Comparison of ENCODE assay signal across 8 cellular contexts in the genomic region with DNA sequence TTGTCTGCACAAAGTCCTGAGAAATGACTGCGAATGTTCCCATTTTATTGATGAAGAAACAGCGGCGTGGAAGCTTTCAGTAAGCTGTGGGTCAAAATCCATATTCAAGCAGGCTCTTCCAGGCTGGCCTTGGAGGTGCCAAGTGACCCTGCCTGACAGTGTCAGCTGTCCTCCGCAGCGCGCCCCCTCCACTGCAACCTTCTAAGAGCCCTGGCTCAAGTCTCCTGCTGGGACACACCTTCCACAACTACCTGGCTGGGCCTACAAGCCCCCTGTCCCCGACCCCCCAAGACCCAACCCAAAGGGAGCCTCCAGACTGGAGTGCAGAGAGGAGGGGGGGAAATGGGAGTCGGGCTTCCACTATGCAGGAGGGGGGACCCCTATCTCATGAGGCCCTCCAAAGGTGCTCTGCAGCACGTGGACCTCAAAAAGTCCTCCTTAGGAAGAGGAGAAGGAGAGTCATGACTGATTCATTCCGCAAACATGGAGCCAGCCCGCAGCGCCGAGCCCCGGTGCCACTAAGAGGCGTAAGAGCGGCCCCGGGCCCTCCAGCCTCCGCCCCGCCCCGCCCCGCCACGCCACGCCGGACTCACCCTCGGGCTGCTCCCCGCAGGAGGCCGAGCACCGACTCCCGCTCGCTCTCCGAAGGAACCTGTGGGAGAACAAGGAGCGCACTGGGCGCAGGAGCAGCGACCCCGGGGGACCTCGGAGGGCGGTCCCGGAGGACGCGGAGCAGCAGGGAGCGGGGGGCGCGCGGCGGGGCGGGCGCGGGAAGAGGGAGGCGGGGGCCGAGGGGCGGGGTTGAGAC. TPM values are rescaled to one million over a fixed set of nuclear protein-coding genes. Genes with fewer than 3 reads are reported as not detected.
DNase-seq lines count a peak whose midpoint lies in the region; ATAC-seq and TF ChIP-seq lines count a peak whose summit lies in the region.

No MANE protein-coding gene starts in this region.

- H3T11ph ChIP-seq in H9 (ENCODE audit: low read length), result no peak overlapping the region

- no peaks in the 10 kb centered on the region for H3K79me1 ChIP-seq in H9 (ENCODE audit: insufficient read depth, low read depth, low read length, poor library complexity, severe bottlenecking)

- H3K27ac Mint-ChIP-seq in H9 (no peak overlapping the region), T-cell (no peak overlapping the region), memory B cell (no peak overlapping the region)

- no peak overlapping the region for H4K5ac ChIP-seq in H9 (ENCODE audit: insufficient read length, low read depth, low read length)

- no peak overlapping the region for H2BK120ac ChIP-seq in H9 (ENCODE audit: low read depth, low read length, poor library complexity, severe bottlenecking)

- peak overlapping the region; percentile 74 to 88 for H3K4me3 Mint-ChIP-seq in H9
- H3K4me3 Mint-ChIP-seq in T-cell, result peak overlapping the region; percentile 69 to 86 (median 77)
- peak overlapping the region; percentile 75 for H3K4me3 Mint-ChIP-seq in memory B cell

- CTCF ChIA-PET in AG04449 (lab: Yijun Ruan, JAX) (interaction anchor here (1.1 to 2.8 kb wide), 6 partner anchors 9 to 46 kb away, joined by 3 to 22 read pairs (median 4); a partner anchor contains a TSS), T-cell (lab: Charles Lee) (interaction anchor here in 1 of 2 donors (0.7 kb wide), 1 partner anchor 119 kb away, joined by 4 read pairs; no protein-coding TSS in a partner anchor)

- peaks cover 4% of the 10 kb centered on the region for H3K23me2 ChIP-seq in H9 (ENCODE audit: insufficient read length, low read depth, low read length, poor library complexity, severe bottlenecking)

- TF ChIP-seq CTCF in AG04449 (IDR thresholded peaks at IDR 0.05; ENCODE audit: insufficient read depth, low read length, missing control alignments), result no peak
- no peak for TF ChIP-seq CTCF in H9 (conservative IDR thresholded peaks at IDR 0.05)

- no peak overlapping the region for H2BK15ac ChIP-seq in H9 (ENCODE audit: low read depth, low read length)

- H3K9me3 ChIP-seq in H9 (ENCODE audit: control insufficient read depth, low read depth, low read length) (no peaks in the 10 kb centered on the region), ectodermal cell (ENCODE audit: control insufficient read depth, low read length) (no peaks in the 10 kb centered on the region), subcutaneous abdominal adipose tissue (ENCODE audit: control insufficient read depth in 5 of 5, low read length in 5 of 5) (peaks cover 0 to 3% (median 0%) of the 10 kb centered on the region in 5 donors)

- H3K4me1 Mint-ChIP-seq in H9 (peaks cover 16 to 23% of the 10 kb centered on the region in 2 experiments), T-cell (peaks cover 12 to 21% (median 16%) of the 10 kb centered on the region in 3 donors), memory B cell (peaks cover 9% of the 10 kb centered on the region)

- DNase-seq in AG04449 (ENCODE audit: low read depth, low spot score) (peak; percentile 3), H9 (no peak), T-cell (peak in 4 of 34 experiments; percentile 2 to 6 (median 4)), memory B cell (ENCODE audit: low spot score in 2 of 2) (no peak), NAMALWA (ENCODE audit: low spot score) (no peak)

- no peak overlapping the region for H2AK5ac ChIP-seq in H9 (ENCODE audit: insufficient read length, low read length)

- H3K4me3 ChIP-seq in AG04449 (ENCODE audit: low read depth, low read length) (peak overlapping the region; percentile 71), ectodermal cell (ENCODE audit: insufficient read depth, low read depth, low read length) (peak overlapping the region; percentile 72), subcutaneous abdominal adipose tissue (ENCODE audit: low read depth in 1 of 5, low read length in 5 of 5) (peak overlapping the region; percentile 36 to 76 (median 70))

- H3K4ac ChIP-seq in H9 (ENCODE audit: low read depth, low read length), result no peak overlapping the region

- H3K27ac ChIP-seq in H9 (ENCODE audit: insufficient read length, low read depth, low read length) (no peak overlapping the region), ectodermal cell (ENCODE audit: insufficient read depth, low read depth, low read length, poor library complexity, severe bottlenecking) (no peak overlapping the region), subcutaneous abdominal adipose tissue (ENCODE audit: low read depth, low read length) (peak overlapping the region; percentile 54)

- H3K36me3 Mint-ChIP-seq in H9 (ENCODE audit: insufficient read depth in 1 of 3, low read depth in 3 of 3) (peaks cover 8 to 29% (median 12%) of the 10 kb centered on the region in 3 experiments), T-cell (no peaks in the 10 kb centered on the region), memory B cell (no peaks in the 10 kb centered on the region)

- H4K8ac ChIP-seq in H9 (replicated peaks; ENCODE audit: insufficient read length, low read depth, low read length), result no peak overlapping the region

- no peaks in the 10 kb centered on the region for H3K4me1 ChIP-seq in H9 (ENCODE audit: insufficient read depth, low read length)
- H3K4me1 ChIP-seq in ectodermal cell (ENCODE audit: control insufficient read depth, insufficient read depth, low read length), result peaks cover 5% of the 10 kb centered on the region
- H3K4me1 ChIP-seq in subcutaneous abdominal adipose tissue (ENCODE audit: control insufficient read depth in 5 of 5, insufficient read depth in 5 of 5, low read length in 5 of 5), result peaks cover 3 to 19% (median 18%) of the 10 kb centered on the region in 5 donors

- no peak overlapping the region for H2BK5ac ChIP-seq in H9 (ENCODE audit: insufficient read length, low read length)

- no CpG with 5 or more reads among the region's 51 CpGs for WGBS in H9 (ENCODE audit: extremely low coverage, insufficient read length, low lambda C conversion rate)
- 9% methylated on average over 50 to 51 of the region's 51 CpGs for WGBS in ectodermal cell, 2 experiments

- no peak overlapping the region for H3K23ac ChIP-seq in H9 (ENCODE audit: insufficient read length, low read depth, low read length)

- no peaks in the 10 kb centered on the region for H3K36me3 ChIP-seq in ectodermal cell (ENCODE audit: control insufficient read depth, insufficient read depth, low read length)
- peaks cover 0 to 35% (median 24%) of the 10 kb centered on the region in 5 donors for H3K36me3 ChIP-seq in subcutaneous abdominal adipose tissue (ENCODE audit: control insufficient read depth in 5 of 5, insufficient read depth in 5 of 5, low read length in 5 of 5)

- H3K9me3 Mint-ChIP-seq in H9 (peaks cover 11 to 14% of the 10 kb centered on the region in 2 experiments), T-cell (no peaks in the 10 kb centered on the region), memory B cell (no peaks in the 10 kb centered on the region)

- H2BK12ac ChIP-seq in H9 (ENCODE audit: insufficient read length, low read depth, low read length), result no peak overlapping the region

- H4K91ac ChIP-seq in H9 (ENCODE audit: insufficient read length, low read depth, low read length), result no peak overlapping the region

- POLR2A ChIA-PET in AG04449 (lab: Yijun Ruan, JAX), result no interaction called here
- POLR2A ChIA-PET in T-cell (lab: Charles Lee), result no interaction called here

- H3K27me3 Mint-ChIP-seq in H9 (ENCODE audit: low read depth), result peaks cover 48% of the 10 kb centered on the region
- H3K27me3 Mint-ChIP-seq in T-cell, result peaks cover 21 to 26% of the 10 kb centered on the region in 2 donors
- peaks cover 22% of the 10 kb centered on the region for H3K27me3 Mint-ChIP-seq in memory B cell

- H3K4me2 ChIP-seq in H9 (ENCODE audit: insufficient read depth, insufficient read length, low read length), result peak overlapping the region; percentile 37

- no peak overlapping the region for H2AFZ ChIP-seq in H9 (ENCODE audit: low read length)

- H4K20me1 ChIP-seq in H9 (ENCODE audit: control insufficient read depth, insufficient read depth, insufficient read length), result no peaks in the 10 kb centered on the region

- peak; percentile 22 to 36 (median 32) for ATAC-seq in T-cell (replicated peaks in 1 of 4)
- peak; percentile 35 for ATAC-seq in memory B cell (ENCODE audit: low read depth)
- no peak for ATAC-seq in HG02588 (IDR thresholded peaks at IDR 0.05; ENCODE audit: unreplicated experiment)

- H3K56ac ChIP-seq in H9 (ENCODE audit: insufficient read length, low read depth, low read length), result no peak overlapping the region

- no peak overlapping the region for H3K14ac ChIP-seq in H9 (ENCODE audit: insufficient read depth, low read length)

- H3K79me2 ChIP-seq in H9 (ENCODE audit: insufficient read depth, low read length), result no peaks in the 10 kb centered on the region

- no peak overlapping the region for H2BK20ac ChIP-seq in H9 (ENCODE audit: low read depth, low read length, poor library complexity, severe bottlenecking)

- H3K27me3 ChIP-seq in H9 (ENCODE audit: insufficient read depth, low read length) (peaks cover 6% of the 10 kb centered on the region; the same call in 1 of the 2 replicates), ectodermal cell (ENCODE audit: control insufficient read depth, insufficient read depth, low read length, poor library complexity, severe bottlenecking) (peaks cover 30% of the 10 kb centered on the region), subcutaneous abdominal adipose tissue (ENCODE audit: control insufficient read depth in 5 of 5, insufficient read depth in 4 of 5, low read length in 5 of 5) (no peaks in the 10 kb centered on the region)

- no peak overlapping the region for H3K9ac ChIP-seq in H9 (ENCODE audit: extremely low read depth, insufficient read length, low read length)
- H3K9ac ChIP-seq in subcutaneous abdominal adipose tissue (ENCODE audit: low read length in 5 of 5), result peak overlapping the region in 3 of 5 donors; percentile 6 to 69 (median 37)

- no peak overlapping the region for H3K18ac ChIP-seq in H9 (ENCODE audit: insufficient read length, low read depth, low read length)

RNA-seq across cellular contexts. Expression of a gene that starts 0.6 kb away (rescaled TPM):
- total RNA-seq in H9 (2021), result 5.7 and 6.9 TPM in 2 replicates
- total RNA-seq in T-cell, result under 1 TPM in 4 of 5 donors, not detected in 1; 0.32 to 0.60 (median 0.44) TPM
- 5.9 TPM for polyA plus RNA-seq in ectodermal cell (2013, experiment 1 of 4)
- 8.3 TPM for polyA plus RNA-seq in ectodermal cell (2013, experiment 2 of 4)
- polyA plus RNA-seq in ectodermal cell (2013, experiment 3 of 4), result 10.2 TPM
- 9.1 TPM for polyA plus RNA-seq in ectodermal cell (2013, experiment 4 of 4)

RNA-seq across cellular contexts. Expression of a gene that starts 14.6 kb away (rescaled TPM):
- total RNA-seq in H9 (2021) (not detected in 2 replicates), T-cell (not detected)
- polyA plus RNA-seq in ectodermal cell (2013, experiment 1 of 4), result not detected
- not detected for polyA plus RNA-seq in ectodermal cell (2013, experiment 2 of 4)
- not detected for polyA plus RNA-seq in ectodermal cell (2013, experiment 3 of 4)
- polyA plus RNA-seq in ectodermal cell (2013, experiment 4 of 4), result not detected

RNA-seq across cellular contexts. Expression of a gene that starts 52.1 kb away (rescaled TPM):
- total RNA-seq in H9 (2021) (not detected in 2 replicates), T-cell (not detected)
- polyA plus RNA-seq in ectodermal cell (2013, experiment 1 of 4), result not detected
- polyA plus RNA-seq in ectodermal cell (2013, experiment 2 of 4), result not detected
- polyA plus RNA-seq in ectodermal cell (2013, experiment 3 of 4), result not detected
- polyA plus RNA-seq in ectodermal cell (2013, experiment 4 of 4), result not detected

RNA-seq across cellular contexts. Expression of a gene that starts 53.6 kb away (rescaled TPM):
- total RNA-seq in H9 (2021) (16.9 and 17.6 TPM in 2 replicates), T-cell (1 to 10 TPM; 8.1 to 9.8 (median 9.6) TPM)
- 32.6 TPM for polyA plus RNA-seq in ectodermal cell (2013, experiment 1 of 4)
- 27.7 TPM for polyA plus RNA-seq in ectodermal cell (2013, experiment 2 of 4)
- polyA plus RNA-seq in ectodermal cell (2013, experiment 3 of 4), result 21.7 TPM
- 26.8 TPM for polyA plus RNA-seq in ectodermal cell (2013, experiment 4 of 4)
